Comparison of ENCODE assay signal across 23 cellular contexts in genomic region chr2:100630473-100630977, GRCh38.
DNase-seq lines count a peak whose midpoint lies in the region; ATAC-seq lines count a peak whose summit lies in the region.
"Had no signal": no experiment of that assay in that cellular context is flagged by ENCODE, and none has a peak within 500 bp of the region (broad histone marks: within the 10 kb centered on the region; RNA-seq: fewer than 3 reads in every experiment).

No MANE protein-coding gene starts in this region.

- peak overlapping the region; percentile 8 for H3K4me3 Mint-ChIP-seq in activated CD4-positive, alpha-beta T cell treated with anti-CD3 and anti-CD28 coated beads, Interleukin-2, amount 10 ng/mL, durations not matched to agents 7 days and 5 days
- H3K4me3 Mint-ChIP-seq in activated T-helper 17 cell treated with anti-CD3 and anti-CD28 coated beads, Interleukin-2, amount 50 U/mL, for 72 hours: peak overlapping the region; percentile 58
- H3K4me3 Mint-ChIP-seq: GM23338, nephron had no signal

- POLR2A ChIA-PET in activated CD4-positive, alpha-beta T cell treated with anti-CD3 and anti-CD28 coated beads, Interleukin-2, amount 10 ng/mL, durations not matched to agents 7 days and 5 days (lab: Charles Lee): interaction anchor here (0.6 kb wide), 1 partner anchor 371 kb away, joined by 3 read pairs; no protein-coding TSS in a partner anchor

- peaks cover 3% of the 10 kb centered on the region for H3K27me3 Mint-ChIP-seq in activated CD4-positive, alpha-beta T cell treated with anti-CD3 and anti-CD28 coated beads, Interleukin-2, amount 10 ng/mL, durations not matched to agents 7 days and 5 days
- no peaks in the 10 kb centered on the region for H3K27me3 Mint-ChIP-seq in activated T-helper 17 cell treated with anti-CD3 and anti-CD28 coated beads, Interleukin-2, amount 50 U/mL, for 72 hours

- no peaks in the 10 kb centered on the region for H3K36me3 ChIP-seq in KOPT-K1 (ENCODE audit: insufficient read depth, low read length)

- peak; percentile 57 for DNase-seq in activated CD4-positive, alpha-beta T cell treated with anti-CD3 and anti-CD28 coated beads, Interleukin-2, amount 10 ng/mL, durations not matched to agents 7 days and 5 days
- DNase-seq in activated CD4-positive, alpha-beta T cell treated with anti-CD3 and anti-CD28 coated beads for 4 hours: no peak
- DNase-seq in islet precursor cell (peak; percentile 30), AML-193 (lab: John Stamatoyannopoulos, UW) (no peak), GM19240 (ENCODE audit: insufficient read length, low spot score) (no peak), NCI-H2227 (lab: John Stamatoyannopoulos, UW; ENCODE audit: unreplicated experiment) (no peak)
- DNase-seq: activated gamma-delta T cell treated with Interleukin-2 at 50 U/mL for 16 hours; cortex of kidney; foreskin fibroblast; hippocampal formation; kidney; NCI-H1048; NCI-H2029; NCI-H446 treated with DMSO at 0.1 percent for 48 hours; NK-92 treated with Interleukin-12 subunit alpha and Interleukin-12 subunit beta, amount 100 ng/mL, for 24 hours; SK-N-SH; stimulated activated CD4-positive, alpha-beta T cell treated with anti-CD3 and anti-CD28 coated beads, Interleukin-2, amount 100 ng/mL, for 48 hours had no signal

- ATAC-seq in activated T-helper 17 cell treated with anti-CD3 and anti-CD28 coated beads, Interleukin-2, amount 50 U/mL, for 72 hours (replicated peaks): peak; percentile 89
- ATAC-seq: GM23338 had no signal

- CTCF ChIA-PET in activated CD4-positive, alpha-beta T cell treated with anti-CD3 and anti-CD28 coated beads, Interleukin-2, amount 10 ng/mL, durations not matched to agents 7 days and 5 days (lab: Charles Lee): interaction anchor here (0.8 to 1.8 kb wide), 6 partner anchors 10 to 75 kb away, joined by 3 to 8 read pairs (median 4); no protein-coding TSS in a partner anchor

- H3K36me3 Mint-ChIP-seq in activated CD4-positive, alpha-beta T cell treated with anti-CD3 and anti-CD28 coated beads, Interleukin-2, amount 10 ng/mL, durations not matched to agents 7 days and 5 days (ENCODE audit: low read depth): no peaks in the 10 kb centered on the region
- no peaks in the 10 kb centered on the region for H3K36me3 Mint-ChIP-seq in activated T-helper 17 cell treated with anti-CD3 and anti-CD28 coated beads, Interleukin-2, amount 50 U/mL, for 72 hours (ENCODE audit: low read depth)

- H3K27ac Mint-ChIP-seq in activated CD4-positive, alpha-beta T cell treated with anti-CD3 and anti-CD28 coated beads, Interleukin-2, amount 10 ng/mL, durations not matched to agents 7 days and 5 days: peak overlapping the region; percentile 85
- peak overlapping the region; percentile 75 for H3K27ac Mint-ChIP-seq in activated T-helper 17 cell treated with anti-CD3 and anti-CD28 coated beads, Interleukin-2, amount 50 U/mL, for 72 hours
- H3K27ac Mint-ChIP-seq: GM23338, nephron had no signal

- H3K4me1 Mint-ChIP-seq in activated CD4-positive, alpha-beta T cell treated with anti-CD3 and anti-CD28 coated beads, Interleukin-2, amount 10 ng/mL, durations not matched to agents 7 days and 5 days: peaks cover 25% of the 10 kb centered on the region
- peaks cover 28% of the 10 kb centered on the region for H3K4me1 Mint-ChIP-seq in activated T-helper 17 cell treated with anti-CD3 and anti-CD28 coated beads, Interleukin-2, amount 50 U/mL, for 72 hours
- H3K4me1 Mint-ChIP-seq: nephron had no signal

- peaks cover 5% of the 10 kb centered on the region for H3K9me3 Mint-ChIP-seq in activated CD4-positive, alpha-beta T cell treated with anti-CD3 and anti-CD28 coated beads, Interleukin-2, amount 10 ng/mL, durations not matched to agents 7 days and 5 days
- H3K9me3 Mint-ChIP-seq in activated T-helper 17 cell treated with anti-CD3 and anti-CD28 coated beads, Interleukin-2, amount 50 U/mL, for 72 hours: no peaks in the 10 kb centered on the region
- H3K9me3 Mint-ChIP-seq: GM23338, nephron had no signal

- no peaks in the 10 kb centered on the region for H3K9me3 ChIP-seq in KOPT-K1 (ENCODE audit: insufficient read depth, low read length, poor library complexity, severe bottlenecking)
- H3K9me3 ChIP-seq: SK-N-SH had no signal

- peak overlapping the region; percentile 42 for H3K27ac ChIP-seq in KOPT-K1 (ENCODE audit: low read depth, low read length, poor library complexity, severe bottlenecking)
- H3K27ac ChIP-seq: epithelial cell of prostate, KMS-11 had no signal

Comparison
In these comparisons a context has a peak if more than half of its experiments do, and no peak if none do; other contexts are left out.
1. DNase-seq: peak in activated CD4-positive, alpha-beta T cell treated with anti-CD3 and anti-CD28 coated beads, Interleukin-2, amount 10 ng/mL, durations not matched to agents 7 days and 5 days (single experiment) and islet precursor cell (single experiment); none in activated CD4-positive, alpha-beta T cell treated with anti-CD3 and anti-CD28 coated beads for 4 hours (0 of 2), AML-193 (0 of 2), GM19240 (single experiment) and NCI-H2227 (single experiment).